In genomic region chr15:62457100-62457499, GRCh38 we compare ENCODE assay signal across 2 cellular contexts.
TF ChIP-seq lines count a peak whose summit lies in the region.

No MANE protein-coding gene starts in this region.

TF ChIP-seq in liver, 16 proteins besides CTCF, POLR2A, EP300 and RAD21:
- peak in 1 of 2 donors; percentile 66 for TF ChIP-seq RXRA (IDR thresholded peaks at IDR 0.05)
- TF ChIP-seq EGR1 (IDR thresholded peaks at IDR 0.05; ENCODE audit: low read depth in 2 of 2): no peak
- TF ChIP-seq NR2F2 (IDR thresholded peaks at IDR 0.05): peak; percentile 26
- no peak for TF ChIP-seq YY1 (IDR thresholded peaks at IDR 0.05)
TF ChIP-seq in liver: peak in this region for 2.

TF ChIP-seq in HepG2, 621 proteins besides CTCF, POLR2A, EP300 and RAD21:
- no peak for TF ChIP-seq TOPORS (CRISPR knock-in tag; IDR thresholded peaks at IDR 0.05)
